9 cellular contexts compared by ENCODE assay signal in the genomic region with DNA sequence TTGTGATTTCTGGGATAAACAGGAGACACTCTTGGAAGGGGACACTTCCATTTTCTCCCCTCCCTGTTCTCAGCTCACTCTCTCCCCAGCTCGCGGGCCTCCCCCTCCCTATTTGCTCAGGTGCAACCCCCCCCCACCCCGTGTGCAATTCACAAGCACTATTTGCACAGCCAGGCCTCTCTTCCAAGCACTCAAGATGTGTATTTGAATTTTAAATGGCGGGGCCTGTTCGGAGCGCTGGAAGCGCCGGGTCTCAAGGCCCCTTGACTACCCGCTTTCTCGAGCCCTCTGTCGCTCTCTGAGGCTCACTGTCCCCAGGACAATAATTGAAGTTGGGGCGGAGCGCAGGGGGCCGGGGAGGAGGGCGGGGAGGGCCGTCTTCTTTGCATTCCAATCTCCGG. TPM values are rescaled to one million over a fixed set of nuclear protein-coding genes. Genes with fewer than 3 reads are reported as not detected.
A peak's percentile ranks its signal among the peaks of the same experiment; 100 is the strongest.
DNase-seq lines count a peak whose midpoint lies in the region; ATAC-seq and TF ChIP-seq lines count a peak whose summit lies in the region.
"Had no signal": no experiment of that assay in that cellular context is flagged by ENCODE, and none has a peak within 500 bp of the region (broad histone marks: within the 10 kb centered on the region; RNA-seq: fewer than 3 reads in every experiment).

No MANE protein-coding gene starts in this region.

- DNase-seq in AG04450 (ENCODE audit: low read depth, low spot score) (no peak), GM23338 (ENCODE audit: low spot score) (peak; percentile 62), astrocyte of the cerebellum (ENCODE audit: low read depth) (no peak), NCI-H1048 (lab: John Stamatoyannopoulos, UW) (no peak)

- CTCF ChIA-PET in AG04450 (lab: Charles Lee) = interaction anchor here (1.0 to 1.7 kb wide), 5 partner anchors 18 to 1022 kb away, joined by 3 to 8 read pairs (median 3); a partner anchor contains a TSS

- no peaks in the 10 kb centered on the region for H3K36me3 Mint-ChIP-seq in GM23338 (ENCODE audit: low read depth)

- peaks cover 30% of the 10 kb centered on the region for H3K4me1 Mint-ChIP-seq in GM23338

- no peaks in the 10 kb centered on the region for H3K79me2 ChIP-seq in GM23338 (replicated peaks; ENCODE audit: insufficient read depth)

- H3K27me3 ChIP-seq in AG04450 (ENCODE audit: control insufficient read depth, insufficient read depth, low read length) (peaks cover 64% of the 10 kb centered on the region), GM23338 (ENCODE audit: insufficient read depth) (peaks cover 100% of the 10 kb centered on the region), mucosa of rectum (ENCODE audit: control insufficient read depth in 2 of 2, insufficient read depth in 2 of 2, low read length in 2 of 2) (peaks cover 0 to 10% of the 10 kb centered on the region in 2 donors)

- no peaks in the 10 kb centered on the region for H3F3A ChIP-seq in GM23338 (replicated peaks; ENCODE audit: low read depth)

- POLR2A ChIA-PET in AG04450 (lab: Yijun Ruan, JAX) = interaction anchor here (0.6 kb wide), 1 partner anchor 12 kb away, joined by 8 read pairs; no protein-coding TSS in a partner anchor

- H4K20me1 ChIP-seq in GM23338 (replicated peaks; ENCODE audit: insufficient read depth) = peaks cover 5% of the 10 kb centered on the region; the same call in 1 of the 2 replicates

- H3K36me3 ChIP-seq in GM23338 (ENCODE audit: insufficient read depth) = no peaks in the 10 kb centered on the region
- H3K36me3 ChIP-seq in mucosa of rectum (ENCODE audit: control insufficient read depth in 2 of 2, insufficient read depth in 2 of 2, low read length in 2 of 2) = no peaks in the 10 kb centered on the region
- H3K36me3 ChIP-seq: neutrophil had no signal

- H3K4me3 ChIP-seq in AG04450 (ENCODE audit: low read depth, low read length) = peak overlapping the region; percentile 27; the same call in 1 of the 2 replicates
- peak overlapping the region; percentile 55 for H3K4me3 ChIP-seq in GM23338
- peak overlapping the region; percentile 21 for H3K4me3 ChIP-seq in astrocyte of the cerebellum (ENCODE audit: low read depth, low read length)
- H3K4me3 ChIP-seq in mucosa of rectum (ENCODE audit: low read length in 2 of 2) = no peak overlapping the region

- peaks cover 31% of the 10 kb centered on the region for H3K4me1 ChIP-seq in GM23338 (ENCODE audit: insufficient read depth)
- peaks cover 15 to 16% of the 10 kb centered on the region in 2 donors for H3K4me1 ChIP-seq in mucosa of rectum (ENCODE audit: control insufficient read depth in 2 of 2, insufficient read depth in 2 of 2, low read length in 2 of 2)

- no peaks in the 10 kb centered on the region; the same call in 1 of the 2 replicates for H3K9me3 ChIP-seq in AG04450 (ENCODE audit: control insufficient read depth, insufficient read depth, low read length)
- H3K9me3 ChIP-seq in mucosa of rectum (ENCODE audit: control insufficient read depth in 2 of 2, low read length in 2 of 2) = no peaks in the 10 kb centered on the region
- H3K9me3 ChIP-seq: neutrophil had no signal

- in situ Hi-C loops in astrocyte of the cerebellum (cut with HindIII; ENCODE audit: low sequenced_read_pairs) = no loop called here

- H3K27ac ChIP-seq in AG04450 (ENCODE audit: low read depth, low read length) (no peak overlapping the region), GM23338 (ENCODE audit: low read depth) (no peak overlapping the region), mucosa of rectum (ENCODE audit: low read depth in 2 of 2, low read length in 2 of 2) (peak overlapping the region; percentile 67 to 77)
- H3K27ac ChIP-seq: neutrophil had no signal

- H3K9me2 ChIP-seq in GM23338 (ENCODE audit: insufficient read depth) = no peaks in the 10 kb centered on the region

- ATAC-seq in GM23338 = no peak; the same call in 2 of the 3 replicates
- no peak for ATAC-seq in HG03439 (IDR thresholded peaks at IDR 0.05; ENCODE audit: unreplicated experiment)
- no peak for ATAC-seq in HG03025 (IDR thresholded peaks at IDR 0.05; ENCODE audit: low FRiP score, unreplicated experiment)
- ATAC-seq in GM19395 (IDR thresholded peaks at IDR 0.05; ENCODE audit: unreplicated experiment) = no peak

- peaks cover 5% of the 10 kb centered on the region; the same call in 2 of the 3 replicates for H3K9me3 Mint-ChIP-seq in GM23338

- peak overlapping the region; percentile 80 for H3K4me2 ChIP-seq in GM23338

- H3K9ac ChIP-seq in mucosa of rectum (ENCODE audit: low read depth in 1 of 2, low read length in 2 of 2) = no peak overlapping the region

- H3K27me3 Mint-ChIP-seq in GM23338 (ENCODE audit: insufficient read depth, low read depth, poor library complexity) = peaks cover 84% of the 10 kb centered on the region

- H3K27ac Mint-ChIP-seq in GM23338 = no peak overlapping the region

- TF ChIP-seq CTCF in AG04450 (IDR thresholded peaks at IDR 0.05; ENCODE audit: low read depth, low read length) (no peak), GM23338 (conservative IDR thresholded peaks at IDR 0.05; ENCODE audit: low read depth in 2 of 2) (no peak), astrocyte of the cerebellum (IDR thresholded peaks at IDR 0.05; ENCODE audit: low read depth, low read length, missing control alignments) (no peak)

- H2AFZ ChIP-seq in GM23338 = 0 out of 2 replicates have a peak overlapping the region, but pooled peaks have one; percentile 28

- peak overlapping the region; percentile 62 for H3K4me3 Mint-ChIP-seq in GM23338

TF ChIP-seq in GM23338, 12 proteins besides CTCF, POLR2A, EP300 and RAD21 (continues in another document):
- TF ChIP-seq ZNF331 (CRISPR knock-in tag; IDR thresholded peaks at IDR 0.05; ENCODE audit: low read depth) (no peak), EZH2phosphoT487 (IDR thresholded peaks at IDR 0.05; ENCODE audit: unreplicated experiment) (no peak), JUNB (IDR thresholded peaks at IDR 0.05; ENCODE audit: unreplicated experiment) (no peak), STAT1 (IDR thresholded peaks at IDR 0.05; ENCODE audit: unreplicated experiment) (no peak), POLR2AphosphoS5 (IDR thresholded peaks at IDR 0.05; ENCODE audit: low read depth) (no peak), NANOG (IDR thresholded peaks at IDR 0.05; ENCODE audit: borderline replicate concordance) (no peak), CREB1 (CRISPR knock-in tag; IDR thresholded peaks at IDR 0.05; ENCODE audit: low read depth) (no peak)
- TF ChIP-seq, protein P1, sequence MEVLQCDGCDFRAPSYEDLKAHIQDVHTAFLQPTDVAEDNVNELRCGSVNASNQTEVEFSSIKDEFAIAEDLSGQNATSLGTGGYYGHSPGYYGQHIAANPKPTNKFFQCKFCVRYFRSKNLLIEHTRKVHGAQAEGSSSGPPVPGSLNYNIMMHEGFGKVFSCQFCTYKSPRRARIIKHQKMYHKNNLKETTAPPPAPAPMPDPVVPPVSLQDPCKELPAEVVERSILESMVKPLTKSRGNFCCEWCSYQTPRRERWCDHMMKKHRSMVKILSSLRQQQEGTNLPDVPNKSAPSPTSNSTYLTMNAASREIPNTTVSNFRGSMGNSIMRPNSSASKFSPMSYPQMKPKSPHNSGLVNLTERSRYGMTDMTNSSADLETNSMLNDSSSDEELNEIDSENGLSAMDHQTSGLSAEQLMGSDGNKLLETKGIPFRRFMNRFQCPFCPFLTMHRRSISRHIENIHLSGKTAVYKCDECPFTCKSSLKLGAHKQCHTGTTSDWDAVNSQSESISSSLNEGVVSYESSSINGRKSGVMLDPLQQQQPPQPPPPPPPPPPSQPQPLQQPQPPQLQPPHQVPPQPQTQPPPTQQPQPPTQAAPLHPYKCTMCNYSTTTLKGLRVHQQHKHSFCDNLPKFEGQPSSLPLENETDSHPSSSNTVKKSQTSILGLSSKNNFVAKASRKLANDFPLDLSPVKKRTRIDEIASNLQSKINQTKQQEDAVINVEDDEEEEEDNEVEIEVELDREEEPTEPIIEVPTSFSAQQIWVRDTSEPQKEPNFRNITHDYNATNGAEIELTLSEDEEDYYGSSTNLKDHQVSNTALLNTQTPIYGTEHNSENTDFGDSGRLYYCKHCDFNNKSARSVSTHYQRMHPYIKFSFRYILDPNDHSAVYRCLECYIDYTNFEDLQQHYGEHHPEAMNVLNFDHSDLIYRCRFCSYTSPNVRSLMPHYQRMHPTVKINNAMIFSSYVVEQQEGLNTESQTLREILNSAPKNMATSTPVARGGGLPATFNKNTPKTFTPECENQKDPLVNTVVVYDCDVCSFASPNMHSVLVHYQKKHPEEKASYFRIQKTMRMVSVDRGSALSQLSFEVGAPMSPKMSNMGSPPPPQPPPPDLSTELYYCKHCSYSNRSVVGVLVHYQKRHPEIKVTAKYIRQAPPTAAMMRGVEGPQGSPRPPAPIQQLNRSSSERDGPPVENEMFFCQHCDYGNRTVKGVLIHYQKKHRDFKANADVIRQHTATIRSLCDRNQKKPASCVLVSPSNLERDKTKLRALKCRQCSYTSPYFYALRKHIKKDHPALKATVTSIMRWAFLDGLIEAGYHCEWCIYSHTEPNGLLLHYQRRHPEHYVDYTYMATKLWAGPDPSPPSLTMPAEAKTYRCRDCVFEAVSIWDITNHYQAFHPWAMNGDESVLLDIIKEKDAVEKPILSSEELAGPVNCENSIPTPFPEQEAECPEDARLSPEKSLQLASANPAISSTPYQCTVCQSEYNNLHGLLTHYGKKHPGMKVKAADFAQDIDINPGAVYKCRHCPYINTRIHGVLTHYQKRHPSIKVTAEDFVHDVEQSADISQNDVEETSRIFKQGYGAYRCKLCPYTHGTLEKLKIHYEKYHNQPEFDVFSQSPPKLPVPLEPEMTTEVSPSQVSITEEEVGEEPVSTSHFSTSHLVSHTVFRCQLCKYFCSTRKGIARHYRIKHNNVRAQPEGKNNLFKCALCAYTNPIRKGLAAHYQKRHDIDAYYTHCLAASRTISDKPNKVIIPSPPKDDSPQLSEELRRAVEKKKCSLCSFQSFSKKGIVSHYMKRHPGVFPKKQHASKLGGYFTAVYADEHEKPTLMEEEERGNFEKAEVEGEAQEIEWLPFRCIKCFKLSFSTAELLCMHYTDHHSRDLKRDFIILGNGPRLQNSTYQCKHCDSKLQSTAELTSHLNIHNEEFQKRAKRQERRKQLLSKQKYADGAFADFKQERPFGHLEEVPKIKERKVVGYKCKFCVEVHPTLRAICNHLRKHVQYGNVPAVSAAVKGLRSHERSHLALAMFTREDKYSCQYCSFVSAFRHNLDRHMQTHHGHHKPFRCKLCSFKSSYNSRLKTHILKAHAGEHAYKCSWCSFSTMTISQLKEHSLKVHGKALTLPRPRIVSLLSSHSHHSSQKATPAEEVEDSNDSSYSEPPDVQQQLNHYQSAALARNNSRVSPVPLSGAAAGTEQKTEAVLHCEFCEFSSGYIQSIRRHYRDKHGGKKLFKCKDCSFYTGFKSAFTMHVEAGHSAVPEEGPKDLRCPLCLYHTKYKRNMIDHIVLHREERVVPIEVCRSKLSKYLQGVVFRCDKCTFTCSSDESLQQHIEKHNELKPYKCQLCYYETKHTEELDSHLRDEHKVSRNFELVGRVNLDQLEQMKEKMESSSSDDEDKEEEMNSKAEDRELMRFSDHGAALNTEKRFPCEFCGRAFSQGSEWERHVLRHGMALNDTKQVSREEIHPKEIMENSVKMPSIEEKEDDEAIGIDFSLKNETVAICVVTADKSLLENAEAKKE (CRISPR knock-in tag; IDR thresholded peaks at IDR 0.05) = no peak

RNA-seq across cellular contexts. Expression of a gene that starts 7.8 kb away (rescaled TPM):
- polyA plus RNA-seq in AG04450 (2011; rRNA removed) = 0.01 TPM in 1 of 2 replicates, not detected in the other
- not detected in 2 replicates for polyA minus RNA-seq in AG04450 (2011; rRNA and poly(A)+ RNA removed)
- not detected in 2 replicates for total RNA-seq in GM23338 (2014; rRNA removed; shearing (Covaris generic))
- not detected in 2 replicates for polyA plus RNA-seq in GM23338 (2016; fragmentation: Nextera tagmentation; extraction: Ambion mirVana)

Comparison
In these comparisons a context has a peak if more than half of its experiments do, and no peak if none do; other contexts are left out.
1. H3K27ac ChIP-seq: peak in mucosa of rectum (2 of 2); none in AG04450 (single experiment) and GM23338 (single experiment).
2. H3K4me3 ChIP-seq: peak in AG04450 (single experiment), GM23338 (single experiment) and astrocyte of the cerebellum (single experiment); none in mucosa of rectum (0 of 2).